18 cellular contexts compared by ENCODE assay signal in the genomic region with DNA sequence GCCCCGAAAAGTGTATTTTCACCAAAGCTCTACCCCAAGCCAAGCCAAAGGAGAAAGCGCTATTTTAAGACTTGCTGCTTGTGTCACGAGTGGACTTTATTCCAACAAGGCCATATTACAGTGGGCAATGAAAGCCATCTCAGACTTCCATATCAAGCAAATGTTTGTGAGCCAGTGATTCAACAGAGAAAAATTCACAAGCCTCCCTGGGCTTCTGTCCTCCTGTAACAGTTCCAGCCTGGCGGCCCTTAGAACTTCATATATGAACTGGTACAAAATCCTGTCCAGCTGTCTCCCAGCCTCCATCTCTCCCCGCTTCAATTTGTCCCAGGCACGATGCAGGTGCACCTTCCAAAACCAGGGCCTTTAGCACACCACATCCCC. TPM values are rescaled to one million over a fixed set of nuclear protein-coding genes. Genes with fewer than 3 reads are reported as not detected.
DNase-seq lines count a peak whose midpoint lies in the region; ATAC-seq and TF ChIP-seq lines count a peak whose summit lies in the region.
"Had no signal": no experiment of that assay in that cellular context is flagged by ENCODE, and none has a peak within 500 bp of the region (broad histone marks: within the 10 kb centered on the region; RNA-seq: fewer than 3 reads in every experiment).

No MANE protein-coding gene starts in this region.

- H3K4me1 ChIP-seq in gastrocnemius medialis (peaks cover 26 to 27% of the 10 kb centered on the region in 2 donors), breast epithelium (no peaks in the 10 kb centered on the region)

- ATAC-seq in gastrocnemius medialis: peak; percentile 91 to 97
- no peak for ATAC-seq in HG02571 (IDR thresholded peaks at IDR 0.05; ENCODE audit: unreplicated experiment)
- ATAC-seq: activated T-helper 17 cell treated with anti-CD3 and anti-CD28 coated beads, Interleukin-2, amount 50 U/mL, for 72 hours; natural killer cell treated with Interleukin-12 subunit alpha and Interleukin-12 subunit beta and Interleukin-15 and Interleukin-18, amount 100 ng/mL, for 72 hours had no signal

- in situ Hi-C loops in astrocyte of the spinal cord (cut with HindIII; ENCODE audit: low sequenced_read_pairs): no loop called here
- in situ Hi-C loops in gastrocnemius medialis (cut with MboI; ENCODE audit: low sequenced_read_pairs in 4 of 4): no loop called here

- peak; percentile 72 for DNase-seq in AG20443 (ENCODE audit: low spot score)
- DNase-seq in astrocyte of the spinal cord (ENCODE audit: low read depth, low spot score): peak; percentile 26
- DNase-seq in hepatic stellate cell (ENCODE audit: low spot score): peak; percentile 67
- DNase-seq in gastrocnemius medialis: peak; percentile 43 to 74
- DNase-seq in NOMO-1 (lab: John Stamatoyannopoulos, UW; ENCODE audit: unreplicated experiment in 2 of 2): no peak
- no peak for DNase-seq in stimulated activated naive CD4-positive, alpha-beta T cell (lab: John Stamatoyannopoulos, UW)
- DNase-seq in breast epithelium (ENCODE audit: low spot score in 2 of 2): no peak
- DNase-seq: activated CD4-positive, alpha-beta memory T cell treated with anti-CD3 and anti-CD28 coated beads for 36 hours; AML-193; DMS79; erythroblast; GOT3; NCI-H1105; NCI-H510A had no signal

- TF ChIP-seq CTCF in astrocyte of the spinal cord (IDR thresholded peaks at IDR 0.05; ENCODE audit: low read depth, low read length) (no peak), gastrocnemius medialis (IDR thresholded peaks at IDR 0.05 in 4 of 5, conservative IDR thresholded peaks at IDR 0.05 in 1 of 5) (no peak), breast epithelium (IDR thresholded peaks at IDR 0.05) (no peak)

- H3K27me3 ChIP-seq in gastrocnemius medialis (no peaks in the 10 kb centered on the region), breast epithelium (no peaks in the 10 kb centered on the region)
- H3K27me3 ChIP-seq: cardiac muscle cell had no signal

- no peak overlapping the region for H3K4me3 ChIP-seq in astrocyte of the spinal cord (ENCODE audit: low read depth, low read length)
- H3K4me3 ChIP-seq in gastrocnemius medialis: no peak overlapping the region
- H3K4me3 ChIP-seq in breast epithelium: no peak overlapping the region
- H3K4me3 ChIP-seq: cardiac muscle cell had no signal

- no peaks in the 10 kb centered on the region for H3K36me3 ChIP-seq in gastrocnemius medialis
- H3K36me3 ChIP-seq in breast epithelium: no peaks in the 10 kb centered on the region
- H3K36me3 ChIP-seq: cardiac muscle cell had no signal

- intact Hi-C loops in gastrocnemius medialis (cut with DNase I; ENCODE audit: low total_unique reads) (no loop called here), breast epithelium (cut with DNase I; ENCODE audit: low total_unique reads) (no loop called here)

- H3K9me3 ChIP-seq in gastrocnemius medialis (no peaks in the 10 kb centered on the region), breast epithelium (no peaks in the 10 kb centered on the region)

- TF ChIP-seq POLR2A in gastrocnemius medialis (IDR thresholded peaks at IDR 0.05): no peak
- TF ChIP-seq POLR2A in breast epithelium (IDR thresholded peaks at IDR 0.05): no peak

- H3K27ac ChIP-seq in gastrocnemius medialis (peak overlapping the region; percentile 78 to 81 (median 80)), breast epithelium (no peak overlapping the region)
- H3K27ac ChIP-seq: cardiac muscle cell had no signal

RNA-seq across cellular contexts. Expression of a gene that starts 11.2 kb away (rescaled TPM):
- total RNA-seq in gastrocnemius medialis: 10 to 100 TPM; 48.5 to 91.0 (median 68.4) TPM
- total RNA-seq in breast epithelium: 10 to 100 TPM; 23.6 to 27.8 (median 26.1) TPM

Comparison
In these comparisons a context has a peak if more than half of its experiments do, and no peak if none do; other contexts are left out.
1. DNase-seq: peak in AG20443 (single experiment), astrocyte of the spinal cord (single experiment), hepatic stellate cell (single experiment) and gastrocnemius medialis (2 of 2); none in NOMO-1 (0 of 2), stimulated activated naive CD4-positive, alpha-beta T cell (0 of 6) and breast epithelium (0 of 2).
2. H3K27ac ChIP-seq: peak in gastrocnemius medialis (4 of 4); none in breast epithelium (0 of 2).